In genomic region chr16:85461814-85462404, GRCh38 we compare ENCODE assay signal across 8 cellular contexts.
DNase-seq lines count a peak whose midpoint lies in the region; ATAC-seq, FAIRE-seq and TF ChIP-seq lines count a peak whose summit lies in the region.

No MANE protein-coding gene starts in this region.

- TF ChIP-seq EP300 in GM12878 (IDR thresholded peaks at IDR 0.05; ENCODE audit: borderline replicate concordance in 1 of 2, control insufficient read depth in 1 of 2, low read depth in 2 of 2, low read length in 2 of 2) = no peak

- in situ Hi-C loops in GM12878 (cut with MboI) = no loop called here

- H2AFZ ChIP-seq in GM12878 (ENCODE audit: control insufficient read depth, low read depth, low read length) = no peak overlapping the region

- FAIRE-seq in GM12878 (lab: Jason Lieb, UNC) = no peak

- H3K9ac ChIP-seq in GM12878 (ENCODE audit: control insufficient read depth, insufficient read depth, low read length) (no peak overlapping the region), mucosa of rectum (ENCODE audit: low read depth in 1 of 2, low read length in 2 of 2) (peak overlapping the region; percentile 32 to 40)

- RAD21 ChIA-PET in GM12878 (lab: Charles Lee; ENCODE audit: unreplicated experiment) = no interaction called here

- H3K27ac ChIP-seq in GM12878 (ENCODE audit: control insufficient read depth, insufficient read depth) = no peak overlapping the region
- peak overlapping the region; percentile 43 to 55 for H3K27ac ChIP-seq in mucosa of rectum (ENCODE audit: low read depth in 2 of 2, low read length in 2 of 2)

- H3K9me3 ChIP-seq in GM12878 (replicated peaks; ENCODE audit: control insufficient read depth, insufficient read depth, low read length) (no peaks in the 10 kb centered on the region), mucosa of rectum (ENCODE audit: control insufficient read depth in 2 of 2, low read length in 2 of 2) (no peaks in the 10 kb centered on the region)

- DNase-seq in DMS79 (lab: John Stamatoyannopoulos, UW) (peak; percentile 90), NCI-H1436 (lab: John Stamatoyannopoulos, UW) (peak; percentile 94), GM12878 (ENCODE audit: low read depth, low spot score) (no peak), DMS114 treated with DMSO at 0.1 percent for 48 hours (lab: John Stamatoyannopoulos, UW; ENCODE audit: unreplicated experiment) (no peak)

- H3K4me1 ChIP-seq in GM12878 (ENCODE audit: control insufficient read depth, insufficient read depth, low read length) = no peaks in the 10 kb centered on the region
- peaks cover 23 to 24% of the 10 kb centered on the region in 2 donors for H3K4me1 ChIP-seq in mucosa of rectum (ENCODE audit: control insufficient read depth in 2 of 2, insufficient read depth in 2 of 2, low read length in 2 of 2)

- H3K4me3 ChIP-seq in GM12878 (no peak overlapping the region), mucosa of rectum (ENCODE audit: low read length in 2 of 2) (peak overlapping the region; percentile 33 to 48)

- TF ChIP-seq CTCF in GM12878 (IDR thresholded peaks at IDR 0.05 in 2 of 3, conservative IDR thresholded peaks at IDR 0.05 in 1 of 3; ENCODE audit: control insufficient read depth in 2 of 3, extremely low read depth in 1 of 3, insufficient read depth in 1 of 3, low read depth in 3 of 3, low read length in 3 of 3) = no peak

- SMC1A ChIA-PET in GM12878 (lab: Charles Lee; ENCODE audit: uncharacterized antibody, unreplicated experiment) = interaction anchor here (1.2 kb wide), 1 partner anchor 14 kb away, joined by 3 read pairs; no protein-coding TSS in a partner anchor

- ATAC-seq in GM12878 = peak; percentile 31
- no peak for ATAC-seq in HG02610 (IDR thresholded peaks at IDR 0.05; ENCODE audit: unreplicated experiment)
- ATAC-seq in GM21737 (IDR thresholded peaks at IDR 0.05; ENCODE audit: unreplicated experiment) = no peak
- no peak for ATAC-seq in HG03159 (IDR thresholded peaks at IDR 0.05; ENCODE audit: unreplicated experiment)

- H3K4me2 ChIP-seq in GM12878 (ENCODE audit: control insufficient read depth, insufficient read depth) = no peak overlapping the region

- CTCF ChIA-PET in GM12878 (lab: Yijun Ruan, JAX) = interaction anchor here (1.7 kb wide), 1 partner anchor 155 kb away, joined by 7 read pairs; no protein-coding TSS in a partner anchor

- TF ChIP-seq POLR2A in GM12878 (IDR thresholded peaks at IDR 0.05; ENCODE audit: low read depth, low read length) = no peak

- H4K20me1 ChIP-seq in GM12878 (ENCODE audit: control insufficient read depth, insufficient read depth) = no peaks in the 10 kb centered on the region

- H3K36me3 ChIP-seq in GM12878 (ENCODE audit: control insufficient read depth in 2 of 2, insufficient read depth in 2 of 2, low read length in 1 of 2) (no peaks in the 10 kb centered on the region), mucosa of rectum (ENCODE audit: control insufficient read depth in 2 of 2, insufficient read depth in 2 of 2, low read length in 2 of 2) (no peaks in the 10 kb centered on the region)

- intact Hi-C loops in GM12878 (cut with micrococcal nuclease; ENCODE audit: unreplicated experiment) = no loop called here

- TF ChIP-seq RAD21 in GM12878 (IDR thresholded peaks at IDR 0.05; ENCODE audit: insufficient read depth, low read depth, low read length) = no peak

- H3K27me3 ChIP-seq in GM12878 (replicated peaks in 1 of 2; ENCODE audit: control insufficient read depth in 2 of 2, insufficient read depth in 2 of 2, low read length in 1 of 2) (peaks cover 11 to 18% of the 10 kb centered on the region in 2 experiments), mucosa of rectum (ENCODE audit: control insufficient read depth in 2 of 2, insufficient read depth in 2 of 2, low read length in 2 of 2) (peaks cover 12 to 23% of the 10 kb centered on the region in 2 donors)

- WGBS in GM12878 (ENCODE audit: insufficient coverage, insufficient replicate concordance, low lambda C conversion rate, missing lambda C conversion rate) = 9% methylated on average over 13 of the region's 14 CpGs

- POLR2A ChIA-PET in GM12878 (lab: Charles Lee) = no interaction called here

- no peaks in the 10 kb centered on the region for H3K79me2 ChIP-seq in GM12878 (ENCODE audit: control insufficient read depth, insufficient read depth, low read length)

- BruUV-seq in GM12878 (replicated peaks; lab: Mats Ljungman, UMichigan) = no TSS peak

TF ChIP-seq in GM12878, 131 proteins besides CTCF, POLR2A, EP300 and RAD21:
- TF ChIP-seq BACH1 (IDR thresholded peaks at IDR 0.05; ENCODE audit: borderline replicate concordance) (no peak), CHD2 (IDR thresholded peaks at IDR 0.05; ENCODE audit: borderline replicate concordance, low read depth, low read length) (no peak), MYC (IDR thresholded peaks at IDR 0.05; ENCODE audit: insufficient read depth, insufficient read length, insufficient replicate concordance, low read length, severe bottlenecking) (no peak), SMAD1 (IDR thresholded peaks at IDR 0.05; ENCODE audit: low read depth, partially characterized antibody) (no peak), NR2C1 (IDR thresholded peaks at IDR 0.05) (no peak)
- TF ChIP-seq, protein P1, sequence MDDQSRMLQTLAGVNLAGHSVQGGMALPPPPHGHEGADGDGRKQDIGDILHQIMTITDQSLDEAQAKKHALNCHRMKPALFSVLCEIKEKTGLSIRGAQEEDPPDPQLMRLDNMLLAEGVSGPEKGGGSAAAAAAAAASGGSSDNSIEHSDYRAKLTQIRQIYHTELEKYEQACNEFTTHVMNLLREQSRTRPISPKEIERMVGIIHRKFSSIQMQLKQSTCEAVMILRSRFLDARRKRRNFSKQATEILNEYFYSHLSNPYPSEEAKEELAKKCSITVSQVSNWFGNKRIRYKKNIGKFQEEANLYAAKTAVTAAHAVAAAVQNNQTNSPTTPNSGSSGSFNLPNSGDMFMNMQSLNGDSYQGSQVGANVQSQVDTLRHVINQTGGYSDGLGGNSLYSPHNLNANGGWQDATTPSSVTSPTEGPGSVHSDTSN (IDR thresholded peaks at IDR 0.05; ENCODE audit: insufficient replicate concordance, low read depth, low read length) = no peak

Comparison
In these comparisons a context has a peak if more than half of its experiments do, and no peak if none do; other contexts are left out.
1. DNase-seq: peak in DMS79 (single experiment) and NCI-H1436 (single experiment); none in GM12878 (single experiment) and DMS114 treated with DMSO at 0.1 percent for 48 hours (single experiment).